1 cellular context compared by ENCODE assay signal in genomic region chr3:13495921-13496723, GRCh38.
TF ChIP-seq lines count a peak whose summit lies in the region.

No MANE protein-coding gene starts in this region.

TF ChIP-seq in SK-N-SH, 30 proteins besides CTCF, POLR2A, EP300 and RAD21 (continued from another document):
- TF ChIP-seq REST (IDR thresholded peaks at IDR 0.05; ENCODE audit: low read depth, low read length), result no peak
- TF ChIP-seq SMC3 (IDR thresholded peaks at IDR 0.05; ENCODE audit: low read depth, low read length), result peak; percentile 100
TF ChIP-seq in SK-N-SH: peak in this region for 4.
